In genomic region chr4:139651282-139652194, GRCh38 we compare ENCODE assay signal across 9 cellular contexts. TPM values are rescaled to one million over a fixed set of nuclear protein-coding genes. Genes with fewer than 3 reads are reported as not detected.
DNase-seq lines count a peak whose midpoint lies in the region; ATAC-seq and TF ChIP-seq lines count a peak whose summit lies in the region.
"Had no signal": no experiment of that assay in that cellular context is flagged by ENCODE, and none has a peak within 500 bp of the region (broad histone marks: within the 10 kb centered on the region; RNA-seq: fewer than 3 reads in every experiment).

No MANE protein-coding gene starts in this region.

- H3K4me1 ChIP-seq in HEK293 (ENCODE audit: control insufficient read depth, insufficient read depth, low read length), result no peaks in the 10 kb centered on the region
- H3K4me1 ChIP-seq in adipocyte (ENCODE audit: control insufficient read depth, insufficient read depth, low read length), result peaks cover 2% of the 10 kb centered on the region

- intact Hi-C loops in left cardiac atrium (cut with DNase I), result loop anchor here (1.0 to 5.0 kb wide), 3 partner anchors 48 to 606 kb away; no protein-coding TSS in a partner anchor

- DNase-seq in GM12864 (ENCODE audit: low read depth) (peak; percentile 43), NCI-H128 (lab: John Stamatoyannopoulos, UW; ENCODE audit: unreplicated experiment) (peak; percentile 6), SW480 (ENCODE audit: low spot score) (peak; percentile 66), adipocyte (ENCODE audit: low read depth) (peak; percentile 94), left cardiac atrium (peak; percentile 90), retina (peak; percentile 83)

- H3K4me3 ChIP-seq in GM12864 (ENCODE audit: low read depth, low read length) (no peak overlapping the region), HEK293 (ENCODE audit: low read depth, low read length) (no peak overlapping the region), adipocyte (ENCODE audit: low read length) (no peak overlapping the region)
- H3K4me3 ChIP-seq: skin epidermis had no signal

- TF ChIP-seq CTCF in GM12864 (IDR thresholded peaks at IDR 0.05; ENCODE audit: low read depth, low read length, missing control alignments) (peak; percentile 95), HEK293 (tag by site-specific recombination; IDR thresholded peaks at IDR 0.05) (peak; percentile 54; the same call in 1 of the 2 replicates)

- peak; percentile 89 to 92 for ATAC-seq in left cardiac atrium
- no peak for ATAC-seq in HG03571 (IDR thresholded peaks at IDR 0.05; ENCODE audit: unreplicated experiment)

- POLR2A ChIA-PET in HEK293 (lab: Yijun Ruan, JAX), result no interaction called here

- H3K36me3 ChIP-seq in HEK293 (ENCODE audit: control insufficient read depth in 2 of 2, insufficient read depth in 1 of 2, low read length in 2 of 2), result no peaks in the 10 kb centered on the region
- no peaks in the 10 kb centered on the region for H3K36me3 ChIP-seq in adipocyte (ENCODE audit: control insufficient read depth, insufficient read depth, low read length, severe bottlenecking)

- H3K9me3 ChIP-seq in HEK293 (ENCODE audit: control insufficient read depth, insufficient read depth, low read depth, low read length) (no peaks in the 10 kb centered on the region), adipocyte (ENCODE audit: control insufficient read depth, low read length) (no peaks in the 10 kb centered on the region)

- H3K27me3 ChIP-seq in adipocyte (replicated peaks; ENCODE audit: control insufficient read depth, insufficient read depth, low read length), result no peaks in the 10 kb centered on the region

- CTCF ChIA-PET in HEK293 (lab: Yijun Ruan, JAX), result interaction anchor here (0.6 to 2.5 kb wide), 28 partner anchors 8 to 621 kb away, joined by 3 to 29 read pairs (median 4); partner anchors contain the start of gene MGST2

- no peak overlapping the region for H3K27ac ChIP-seq in HEK293 (ENCODE audit: extremely low read depth, low read depth, low read length)
- H3K27ac ChIP-seq: skin epidermis had no signal

- peak overlapping the region; percentile 51 for H3K9ac ChIP-seq in adipocyte (ENCODE audit: low read length)

TF ChIP-seq in HEK293, 187 proteins besides CTCF, POLR2A, EP300 and RAD21 (continues in another document):
- TF ChIP-seq PRDM1 (tag by site-specific recombination; IDR thresholded peaks at IDR 0.05) (no peak), ZSCAN4 (tag by site-specific recombination; IDR thresholded peaks at IDR 0.05) (0 out of 2 replicates have a peak, but pooled peaks have one; percentile 28), PRDM10 (tag by site-specific recombination; IDR thresholded peaks at IDR 0.05) (peak; percentile 95), ZFP37 (tag by site-specific recombination; IDR thresholded peaks at IDR 0.05) (no peak), ZNF280C (tag by site-specific recombination; IDR thresholded peaks at IDR 0.05) (no peak), BCL11B (tag by site-specific recombination; IDR thresholded peaks at IDR 0.05; ENCODE audit: low read depth) (no peak), ZNF473 (tag by site-specific recombination; IDR thresholded peaks at IDR 0.05) (no peak), ZNF645 (tag by site-specific recombination; IDR thresholded peaks at IDR 0.05) (no peak), ZNF211 (tag by site-specific recombination; IDR thresholded peaks at IDR 0.05; ENCODE audit: low read depth) (no peak)
- TF ChIP-seq, protein P1, sequence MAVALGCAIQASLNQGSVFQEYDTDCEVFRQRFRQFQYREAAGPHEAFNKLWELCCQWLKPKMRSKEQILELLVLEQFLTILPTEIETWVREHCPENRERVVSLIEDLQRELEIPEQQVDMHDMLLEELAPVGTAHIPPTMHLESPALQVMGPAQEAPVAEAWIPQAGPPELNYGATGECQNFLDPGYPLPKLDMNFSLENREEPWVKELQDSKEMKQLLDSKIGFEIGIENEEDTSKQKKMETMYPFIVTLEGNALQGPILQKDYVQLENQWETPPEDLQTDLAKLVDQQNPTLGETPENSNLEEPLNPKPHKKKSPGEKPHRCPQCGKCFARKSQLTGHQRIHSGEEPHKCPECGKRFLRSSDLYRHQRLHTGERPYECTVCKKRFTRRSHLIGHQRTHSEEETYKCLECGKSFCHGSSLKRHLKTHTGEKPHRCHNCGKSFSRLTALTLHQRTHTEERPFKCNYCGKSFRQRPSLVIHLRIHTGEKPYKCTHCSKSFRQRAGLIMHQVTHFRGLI (tag by site-specific recombination; IDR thresholded peaks at IDR 0.05), result no peak
- TF ChIP-seq, protein P2, sequence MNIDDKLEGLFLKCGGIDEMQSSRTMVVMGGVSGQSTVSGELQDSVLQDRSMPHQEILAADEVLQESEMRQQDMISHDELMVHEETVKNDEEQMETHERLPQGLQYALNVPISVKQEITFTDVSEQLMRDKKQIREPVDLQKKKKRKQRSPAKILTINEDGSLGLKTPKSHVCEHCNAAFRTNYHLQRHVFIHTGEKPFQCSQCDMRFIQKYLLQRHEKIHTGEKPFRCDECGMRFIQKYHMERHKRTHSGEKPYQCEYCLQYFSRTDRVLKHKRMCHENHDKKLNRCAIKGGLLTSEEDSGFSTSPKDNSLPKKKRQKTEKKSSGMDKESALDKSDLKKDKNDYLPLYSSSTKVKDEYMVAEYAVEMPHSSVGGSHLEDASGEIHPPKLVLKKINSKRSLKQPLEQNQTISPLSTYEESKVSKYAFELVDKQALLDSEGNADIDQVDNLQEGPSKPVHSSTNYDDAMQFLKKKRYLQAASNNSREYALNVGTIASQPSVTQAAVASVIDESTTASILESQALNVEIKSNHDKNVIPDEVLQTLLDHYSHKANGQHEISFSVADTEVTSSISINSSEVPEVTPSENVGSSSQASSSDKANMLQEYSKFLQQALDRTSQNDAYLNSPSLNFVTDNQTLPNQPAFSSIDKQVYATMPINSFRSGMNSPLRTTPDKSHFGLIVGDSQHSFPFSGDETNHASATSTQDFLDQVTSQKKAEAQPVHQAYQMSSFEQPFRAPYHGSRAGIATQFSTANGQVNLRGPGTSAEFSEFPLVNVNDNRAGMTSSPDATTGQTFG (tag by site-specific recombination; IDR thresholded peaks at IDR 0.05; ENCODE audit: borderline replicate concordance), result no peak

RNA-seq across cellular contexts. Expression of gene MGST2, which starts 14.1 kb away (rescaled TPM):
- total RNA-seq in left cardiac atrium, result 10 to 100 TPM; 87.4 to 95.1 TPM

Comparison
In these comparisons a context has a peak if more than half of its experiments do, and no peak if none do; other contexts are left out.
1. DNase-seq: peak in every context shown above with its lines; median percentile 94 in adipocyte; 90 in left cardiac atrium; 83 in retina; 66 in SW480; 43 in GM12864; 6 in NCI-H128.